ENCODE assay signal across 10 cellular contexts in genomic region chr5:38467353-38468040, GRCh38.
A peak's percentile ranks its signal among the peaks of the same experiment; 100 is the strongest.
DNase-seq lines count a peak whose midpoint lies in the region; TF ChIP-seq lines count a peak whose summit lies in the region.
"Had no signal": no experiment of that assay in that cellular context is flagged by ENCODE, and none has a peak within 500 bp of the region (broad histone marks: within the 10 kb centered on the region; RNA-seq: fewer than 3 reads in every experiment).

No MANE protein-coding gene starts in this region.

- WGBS in sigmoid colon, 2 donors = 55 to 68% methylated on average over 22 of the region's 22 CpGs

- H3K27me3 ChIP-seq in sigmoid colon = no peaks in the 10 kb centered on the region

- H3K4me3 ChIP-seq in sigmoid colon = no peak overlapping the region

- intact Hi-C loops in sigmoid colon (cut with DNase I) = loop anchor here (5.0 kb wide), 1 partner anchor 90 kb away; the partner anchor contains the start of gene LIFR

- DNase-seq in GM03348 (ENCODE audit: low spot score) = peak; percentile 66
- peak; percentile 48 for DNase-seq in cerebellum (ENCODE audit: low spot score)
- DNase-seq in kidney tubule cell (ENCODE audit: low spot score) = peak; percentile 39
- DNase-seq in sigmoid colon = peak; percentile 84
- no peak for DNase-seq in SHP77 treated with DMSO at 0.1 percent for 48 hours (lab: John Stamatoyannopoulos, UW)
- no peak for DNase-seq in GM19240 (ENCODE audit: insufficient read length, low spot score)
- DNase-seq in GM10248 (ENCODE audit: extremely low spot score) = no peak
- no peak for DNase-seq in middle frontal gyrus (ENCODE audit: extremely low spot score, low spot score)
- DNase-seq: activated CD4-positive, CD25-positive, alpha-beta regulatory T cell treated with anti-CD3 and anti-CD28 coated beads, Interleukin-2, amount 50 U/mL, for 72 hours; NCI-H446 treated with DMSO at 0.1 percent for 48 hours had no signal

- no peaks in the 10 kb centered on the region for H3K36me3 ChIP-seq in sigmoid colon

- CTCF ChIA-PET in GM10248 (lab: Yijun Ruan, JAX) = interaction anchor here (1.2 to 3.2 kb wide), 4 partner anchors 8 to 26 kb away, joined by 3 to 16 read pairs (median 5); no protein-coding TSS in a partner anchor

- TF ChIP-seq CTCF in sigmoid colon (IDR thresholded peaks at IDR 0.05) (no peak), GM10248 (IDR thresholded peaks at IDR 0.05; ENCODE audit: control extremely low read depth, extremely low read depth, low read depth, missing control alignments) (no peak)

- no peaks in the 10 kb centered on the region for H3K9me3 ChIP-seq in sigmoid colon

- POLR2A ChIA-PET in GM10248 (lab: Yijun Ruan, JAX) = no interaction called here

- TF ChIP-seq EP300 in sigmoid colon (IDR thresholded peaks at IDR 0.05) = no peak

- no peak for TF ChIP-seq POLR2A in sigmoid colon (IDR thresholded peaks at IDR 0.05)

- H3K27ac ChIP-seq in sigmoid colon = peak overlapping the region; percentile 71 to 81 (median 75)

- peaks cover 0 to 67% (median 66%) of the 10 kb centered on the region in 4 donors for H3K4me1 ChIP-seq in sigmoid colon

Comparison
In these comparisons a context has a peak if more than half of its experiments do, and no peak if none do; other contexts are left out.
1. DNase-seq: peak in GM03348 (single experiment), cerebellum (single experiment), kidney tubule cell (single experiment) and sigmoid colon (single experiment); none in SHP77 treated with DMSO at 0.1 percent for 48 hours (single experiment), GM19240 (single experiment), GM10248 (single experiment) and middle frontal gyrus (single experiment).